Comparison of ENCODE assay signal across 20 cellular contexts in genomic region chr5:7418276-7418675, GRCh38. TPM values are rescaled to one million over a fixed set of nuclear protein-coding genes. Genes with fewer than 3 reads are reported as not detected.
DNase-seq lines count a peak whose midpoint lies in the region; ATAC-seq, FAIRE-seq and TF ChIP-seq lines count a peak whose summit lies in the region.
"Had no signal": no experiment of that assay in that cellular context is flagged by ENCODE, and none has a peak within 500 bp of the region (broad histone marks: within the 10 kb centered on the region; RNA-seq: fewer than 3 reads in every experiment).

No MANE protein-coding gene starts in this region.

- POLR2A ChIA-PET in H1 (lab: Charles Lee; ENCODE audit: partially characterized antibody): interaction anchor here (0.6 to 1.1 kb wide), 4 partner anchors 7 to 32 kb away, joined by 3 to 4 read pairs (median 3); no protein-coding TSS in a partner anchor

- no peak overlapping the region for H2BK120ac ChIP-seq in H1 (replicated peaks; ENCODE audit: low read depth, low read length)

- DNase-seq in H1 (ENCODE audit: low read depth in 1 of 2, low spot score in 2 of 2) (no peak), nephron progenitor cell (no peak), posterior vena cava (ENCODE audit: low spot score) (peak; percentile 14), DMS79 treated with DMSO at 0.1 percent for 48 hours (lab: John Stamatoyannopoulos, UW) (no peak), NCI-H187 (lab: John Stamatoyannopoulos, UW) (no peak), NCI-H524 (lab: John Stamatoyannopoulos, UW) (no peak)
- DNase-seq: Calu3; CD4-positive, alpha-beta memory T cell; COR-L47; DMS53; DND-41; GDM1; GM23248; HFFc6 had no signal

- no peak overlapping the region for H3K56ac ChIP-seq in H1 (replicated peaks; ENCODE audit: insufficient read length, low read depth, low read length)

- ATAC-seq in GM21529 (IDR thresholded peaks at IDR 0.05; ENCODE audit: unreplicated experiment): no peak
- ATAC-seq: GM12878 had no signal

- H3K4me3 ChIP-seq in H1 (ENCODE audit: extremely low read depth in 1 of 4, insufficient read depth in 2 of 4, low read depth in 3 of 4, low read length in 4 of 4): no peak overlapping the region
- peak overlapping the region in 1 of 3 donors; percentile 18 for H3K4me3 ChIP-seq in skeletal muscle tissue (ENCODE audit: low read length in 3 of 3)
- H3K4me3 ChIP-seq: GM12878, GM23248, HAP-1 had no signal

- no peak overlapping the region for H3K4ac ChIP-seq in H1 (replicated peaks; ENCODE audit: insufficient read length, low read depth, low read length)

- no peak overlapping the region for H2BK20ac ChIP-seq in H1 (ENCODE audit: low read length)

- H3K4me1 ChIP-seq in H1 (replicated peaks in 1 of 4; ENCODE audit: control insufficient read depth in 3 of 4, insufficient read depth in 4 of 4, low read length in 3 of 4) (peaks cover 23 to 42% (median 36%) of the 10 kb centered on the region in 4 experiments), skeletal muscle tissue (ENCODE audit: control insufficient read depth in 3 of 3, insufficient read depth in 3 of 3, low read length in 3 of 3) (peaks cover 66 to 75% (median 72%) of the 10 kb centered on the region in 3 donors)
- H3K4me1 ChIP-seq: HAP-1 had no signal

- H3K27ac Mint-ChIP-seq in nephron progenitor cell: peak overlapping the region; percentile 20
- H3K27ac Mint-ChIP-seq: HFFc6 had no signal

- peaks cover 3% of the 10 kb centered on the region for H3K27me3 Mint-ChIP-seq in nephron progenitor cell (ENCODE audit: low read depth, poor library complexity)

- H4K20me1 ChIP-seq in H1 (replicated peaks in 1 of 2; ENCODE audit: control insufficient read depth in 1 of 2, insufficient read depth in 2 of 2, low read length in 2 of 2): no peaks in the 10 kb centered on the region

- no peak overlapping the region for H4K5ac ChIP-seq in H1 (ENCODE audit: insufficient read length, low read depth, low read length)

- H3K36me3 ChIP-seq in H1 (ENCODE audit: control insufficient read depth in 2 of 4, insufficient read depth in 4 of 4, low read length in 3 of 4) (peaks cover 0 to 20% (median 9%) of the 10 kb centered on the region in 4 experiments; a peak in 6 of 8 replicates), skeletal muscle tissue (ENCODE audit: control insufficient read depth in 3 of 3, insufficient read depth in 3 of 3, low read length in 3 of 3) (peaks cover 0 to 6% (median 0%) of the 10 kb centered on the region in 3 donors)
- H3K36me3 ChIP-seq: HAP-1 had no signal

- no peak overlapping the region for H2AK5ac ChIP-seq in H1 (ENCODE audit: low read depth, low read length)

- H3K9ac ChIP-seq in H1 (replicated peaks in 1 of 4; ENCODE audit: extremely low read depth in 1 of 4, low read depth in 3 of 4, low read length in 3 of 4) (no peak overlapping the region; a peak in 2 of 7 replicates), skeletal muscle tissue (ENCODE audit: low read depth in 1 of 3, low read length in 3 of 3) (peak overlapping the region in 2 of 3 donors; percentile 3 to 33)
- H3K9ac ChIP-seq: GM23248 had no signal

- CTCF ChIA-PET in H1 (lab: Charles Lee; ENCODE audit: partially characterized antibody): interaction anchor here (0.6 to 1.1 kb wide), 2 partner anchors 17 to 33 kb away, joined by 3 read pairs; no protein-coding TSS in a partner anchor

- no peak overlapping the region for H3K18ac ChIP-seq in H1 (ENCODE audit: extremely low read depth, low read length)

- no peak overlapping the region; the same call in 1 of the 2 replicates for H2BK12ac ChIP-seq in H1 (ENCODE audit: low read depth, low read length)

- no peak overlapping the region for H2AFZ ChIP-seq in H1 (ENCODE audit: low read length)
- H2AFZ ChIP-seq: GM23248 had no signal

- no peak overlapping the region for H2BK5ac ChIP-seq in H1 (ENCODE audit: low read depth, low read length)

- FAIRE-seq in H1 (lab: Jason Lieb, UNC): no peak
- FAIRE-seq: GM12878, H54 had no signal

- no peak for TF ChIP-seq CTCF in H1 (IDR thresholded peaks at IDR 0.05; ENCODE audit: control extremely low read depth in 1 of 3, insufficient read depth in 1 of 3, low read depth in 1 of 3, low read length in 3 of 3)
- no peak for TF ChIP-seq CTCF in nephron progenitor cell (IDR thresholded peaks at IDR 0.05)

- peaks cover 91% of the 10 kb centered on the region for H3K4me1 Mint-ChIP-seq in nephron progenitor cell

- TF ChIP-seq POLR2A in H1 (IDR thresholded peaks at IDR 0.05; ENCODE audit: control extremely low read depth in 1 of 2, low read depth in 2 of 2, low read length in 2 of 2): no peak

- H3K9me3 Mint-ChIP-seq in nephron progenitor cell: peaks cover 16% of the 10 kb centered on the region

- H3K79me1 ChIP-seq in H1 (ENCODE audit: low read depth, low read length): peaks cover 3% of the 10 kb centered on the region

- peaks cover 0 to 59% of the 10 kb centered on the region in 2 experiments; a peak in 2 of 4 replicates for H3K79me2 ChIP-seq in H1 (ENCODE audit: control insufficient read depth in 1 of 2, insufficient read depth in 2 of 2, low read length in 2 of 2)

- TF ChIP-seq EP300 in H1 (IDR thresholded peaks at IDR 0.05; ENCODE audit: borderline replicate concordance in 1 of 2, low read depth in 2 of 2, low read length in 2 of 2): no peak

- H4K8ac ChIP-seq in H1 (ENCODE audit: extremely low read depth, insufficient read depth, low read length): no peak overlapping the region

- intact Hi-C loops in posterior vena cava (cut with DNase I): no loop called here

- no peak overlapping the region for H3K4me2 ChIP-seq in H1 (ENCODE audit: insufficient read depth in 1 of 2, low read depth in 2 of 2, low read length in 2 of 2)

- H3K23me2 ChIP-seq in H1 (ENCODE audit: low read depth, low read length): no peaks in the 10 kb centered on the region

- 78% methylated on average over 3 of the region's 3 CpGs; no CpG with 5 or more reads in 1 of the 2 experiments for WGBS in H1 (ENCODE audit: extremely low coverage in 1 of 2, insufficient coverage in 1 of 2, insufficient read length in 1 of 2, insufficient replicate concordance in 2 of 2, low coverage in 1 of 2, low lambda C conversion rate in 2 of 2, missing lambda C conversion rate in 1 of 2), 2 experiments

- no peak overlapping the region for H3K4me3 Mint-ChIP-seq in nephron progenitor cell
- H3K4me3 Mint-ChIP-seq: CD4-positive, alpha-beta memory T cell; HFFc6 had no signal

- no peak overlapping the region for H4K91ac ChIP-seq in H1 (replicated peaks; ENCODE audit: insufficient read length, low read length)

- H3K9me3 ChIP-seq in H1 (ENCODE audit: insufficient read depth in 2 of 2, low read depth in 1 of 2, low read length in 1 of 2): no peaks in the 10 kb centered on the region
- no peaks in the 10 kb centered on the region for H3K9me3 ChIP-seq in skeletal muscle tissue (ENCODE audit: control insufficient read depth in 3 of 3, low read length in 3 of 3)

- no peak overlapping the region for H3K14ac ChIP-seq in H1 (ENCODE audit: insufficient read length)

- no peak for TF ChIP-seq RAD21 in H1 (IDR thresholded peaks at IDR 0.05 in 1 of 2, conservative IDR thresholded peaks at IDR 0.05 in 1 of 2; ENCODE audit: low read depth in 2 of 2, low read length in 2 of 2)

- peaks cover 84% of the 10 kb centered on the region for H3K36me3 Mint-ChIP-seq in nephron progenitor cell (ENCODE audit: low read depth)
- H3K36me3 Mint-ChIP-seq: CD4-positive, alpha-beta memory T cell had no signal

- H2BK15ac ChIP-seq in H1 (ENCODE audit: low read length): no peak overlapping the region

- H3K27ac ChIP-seq in H1 (ENCODE audit: low read depth, low read length): 0 out of 2 replicates have a peak overlapping the region, but pooled peaks have one; percentile 7
- H3K27ac ChIP-seq in skeletal muscle tissue (ENCODE audit: low read depth, low read length): no peak overlapping the region
- H3K27ac ChIP-seq: GM23248 had no signal

- H3K27me3 ChIP-seq in H1 (replicated peaks in 1 of 4; ENCODE audit: control insufficient read depth in 3 of 4, extremely low read depth in 1 of 4, insufficient read depth in 3 of 4, low read length in 3 of 4) (no peaks in the 10 kb centered on the region), skeletal muscle tissue (ENCODE audit: control insufficient read depth in 3 of 3, insufficient read depth in 3 of 3, low read length in 3 of 3) (no peaks in the 10 kb centered on the region)

- H3K23ac ChIP-seq in H1 (ENCODE audit: insufficient read length): no peak overlapping the region

TF ChIP-seq in H1, 55 proteins besides CTCF, POLR2A, EP300 and RAD21:
- TF ChIP-seq RXRA (IDR thresholded peaks at IDR 0.05; ENCODE audit: insufficient read depth, low read depth, low read length) (no peak), SP4 (IDR thresholded peaks at IDR 0.05; ENCODE audit: low read length) (no peak), KDM5A (IDR thresholded peaks at IDR 0.05; ENCODE audit: low read length) (no peak), POU5F1 (IDR thresholded peaks at IDR 0.05; ENCODE audit: low read depth, low read length) (no peak), SIX5 (IDR thresholded peaks at IDR 0.05; ENCODE audit: low read depth, low read length) (no peak), TBP (IDR thresholded peaks at IDR 0.05; ENCODE audit: low read depth, low read length) (no peak), CEBPB (IDR thresholded peaks at IDR 0.05; ENCODE audit: low read depth, low read length) (no peak), POLR2AphosphoS5 (IDR thresholded peaks at IDR 0.05; ENCODE audit: low read depth, low read length) (no peak)

RNA-seq across cellular contexts. Expression of gene ADCY2, which starts 22.3 kb away (rescaled TPM):
- 122 and 131 TPM in 2 replicates for total RNA-seq in H1 (2021; fragmentation: NEBNext Ultra II Directional; extraction: Animal tissue kit (Norgen Biotek cat#: 25700))
- polyA plus RNA-seq in H1 (2011; rRNA removed): 28.6 and 35.8 TPM in 2 replicates
- 35.3 TPM for polyA plus RNA-seq in H1 (2011; cell fraction: cytosol; rRNA removed)
- polyA plus RNA-seq in H1 (2011; cell fraction: nucleus; rRNA removed): 111 TPM
- polyA plus RNA-seq in H1 (2012, experiment 1 of 2): 32.6 to 58.0 TPM (median 43.3 TPM) in 4 replicates
- 12.4 TPM for polyA plus RNA-seq in H1 (2012, experiment 2 of 2)
- polyA plus RNA-seq in H1 (2013, experiment 1 of 2): 20.7 TPM
- 21.5 TPM for polyA plus RNA-seq in H1 (2013, experiment 2 of 2)
- polyA minus RNA-seq in H1 (2011; rRNA and poly(A)+ RNA removed): 515 and 527 TPM in 2 replicates
- polyA minus RNA-seq in H1 (2011; cell fraction: cytosol; rRNA and poly(A)+ RNA removed): 70.8 TPM
- polyA minus RNA-seq in H1 (2011; cell fraction: nucleus; rRNA and poly(A)+ RNA removed): 671 TPM
- total RNA-seq in posterior vena cava (10 to 100 TPM in 1 of 2 donors, 1 to 10 TPM in 1; 8.3 to 15.1 TPM), skeletal muscle tissue (27.7 TPM)
- total RNA-seq: Calu3; CD4-positive, alpha-beta memory T cell; GM23248; HFFc6 had no signal
- polyA plus RNA-seq: BJ; CD4-positive, alpha-beta memory T cell had no signal

Comparison
In these comparisons a context has a peak if more than half of its experiments do, and no peak if none do; other contexts are left out.
1. H3K9ac ChIP-seq: peak in skeletal muscle tissue (2 of 3); none in H1 (0 of 4).